Comparison of ENCODE assay signal across 1 cellular context in genomic region chr7:38950309-38950708, GRCh38.
TF ChIP-seq lines count a peak whose summit lies in the region.

No MANE protein-coding gene starts in this region.

TF ChIP-seq in K562, 482 proteins besides CTCF, POLR2A, EP300 and RAD21:
- peak; percentile 81 for TF ChIP-seq NFE2 (IDR thresholded peaks at IDR 0.05; ENCODE audit: low read depth)
- peak; percentile 89 for TF ChIP-seq MAFK (IDR thresholded peaks at IDR 0.05; ENCODE audit: low read length)
- TF ChIP-seq ZNF561 (CRISPR knock-in tag; conservative IDR thresholded peaks at IDR 0.05) = no peak
- TF ChIP-seq MAFG (tag; conservative IDR thresholded peaks at IDR 0.05) = peak; percentile 94
- TF ChIP-seq BACH1 (tag; IDR thresholded peaks at IDR 0.05) = peak; percentile 90; the same call in 1 of the 2 replicates
- no peak for TF ChIP-seq CLOCK (CRISPR knock-in tag; IDR thresholded peaks at IDR 0.05; ENCODE audit: borderline replicate concordance)
- no peak for TF ChIP-seq ZNF699 (CRISPR knock-in tag; IDR thresholded peaks at IDR 0.05; ENCODE audit: insufficient replicate concordance)
- TF ChIP-seq ZNF316 (IDR thresholded peaks at IDR 0.05) = peak; percentile 90
- TF ChIP-seq SMARCE1 (IDR thresholded peaks at IDR 0.05) = no peak
- TF ChIP-seq MAFF (IDR thresholded peaks at IDR 0.05; ENCODE audit: low read length) = peak; percentile 90
- TF ChIP-seq SMARCB1 (IDR thresholded peaks at IDR 0.05; ENCODE audit: insufficient read length, low read depth) = no peak
- TF ChIP-seq, protein P1, sequence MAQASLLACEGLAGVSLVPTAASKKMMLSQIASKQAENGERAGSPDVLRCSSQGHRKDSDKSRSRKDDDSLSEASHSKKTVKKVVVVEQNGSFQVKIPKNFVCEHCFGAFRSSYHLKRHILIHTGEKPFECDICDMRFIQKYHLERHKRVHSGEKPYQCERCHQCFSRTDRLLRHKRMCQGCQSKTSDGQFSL (CRISPR knock-in tag; IDR thresholded peaks at IDR 0.05) = no peak
- TF ChIP-seq, protein P1 (tag; IDR thresholded peaks at IDR 0.05) = no peak
- TF ChIP-seq NFE2L1 (tag; IDR thresholded peaks at IDR 0.05; ENCODE audit: borderline replicate concordance, low read depth) = peak; percentile 76
- TF ChIP-seq C11orf30 (IDR thresholded peaks at IDR 0.05; ENCODE audit: low read depth) = peak; percentile 82
